ENCODE assay signal across 18 cellular contexts in the genomic region with DNA sequence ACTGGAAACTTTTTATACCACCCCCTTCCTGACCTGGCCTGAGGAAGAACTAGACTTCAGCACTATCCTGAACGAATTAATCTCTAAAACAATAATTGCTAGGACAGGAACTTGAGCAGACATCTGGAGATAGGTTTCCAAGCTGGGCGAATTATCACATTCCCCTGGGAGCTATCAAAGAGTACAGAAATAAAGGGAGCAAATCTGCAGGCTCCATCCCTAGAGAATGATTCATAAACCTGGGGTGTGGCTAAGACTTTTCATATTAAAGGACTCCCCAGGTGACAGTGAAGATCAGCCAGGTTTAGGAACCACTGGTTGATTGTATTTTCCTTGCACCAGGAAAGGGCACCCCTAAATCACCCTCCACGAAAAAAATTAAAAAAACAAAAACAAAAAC.
DNase-seq lines count a peak whose midpoint lies in the region; ATAC-seq and TF ChIP-seq lines count a peak whose summit lies in the region.
"Had no signal": no experiment of that assay in that cellular context is flagged by ENCODE, and none has a peak within 500 bp of the region (broad histone marks: within the 10 kb centered on the region; RNA-seq: fewer than 3 reads in every experiment).

No MANE protein-coding gene starts in this region.

- ATAC-seq in left colon (peak; percentile 94), GM21390 (IDR thresholded peaks at IDR 0.05; ENCODE audit: unreplicated experiment) (no peak)
- ATAC-seq: stimulated activated naive CD8-positive, alpha-beta T cell treated with anti-CD3 and anti-CD28 coated beads, Interleukin-15, Interleukin-2, amounts not matched to agents 100 U/mL and 50 U/mL, for 24 hours had no signal

- TF ChIP-seq CTCF in LNCaP clone FGC (IDR thresholded peaks at IDR 0.05; ENCODE audit: control insufficient read depth, extremely low read depth, insufficient read depth): no peak

- H3K4me3 ChIP-seq in LNCaP clone FGC (ENCODE audit: low read depth, low read length): peak overlapping the region; percentile 39; the same call in 1 of the 2 replicates
- H3K4me3 ChIP-seq: lung, thyroid gland had no signal

- intact Hi-C loops in left colon (cut with DNase I, micrococcal nuclease): no loop called here

- peak; percentile 69 for DNase-seq in D341Med (ENCODE audit: low spot score)
- no peak for DNase-seq in LNCaP clone FGC (ENCODE audit: low read depth)
- DNase-seq in NCI-H82 (lab: John Stamatoyannopoulos, UW): peak; percentile 75
- no peak for DNase-seq in left colon
- no peak for DNase-seq in NOMO-1 treated with DMSO at 0.1 percent for 48 hours (lab: John Stamatoyannopoulos, UW; ENCODE audit: unreplicated experiment)
- DNase-seq in activated gamma-delta T cell (lab: John Stamatoyannopoulos, UW): no peak
- DNase-seq: activated CD4-positive, alpha-beta T cell treated with anti-CD3 and anti-CD28 coated beads, Interleukin-2, amount 10 ng/mL, durations not matched to agents 24 days and 14 days; cortex of kidney; Karpas-422; NCI-H1105 treated with DMSO at 0.1 percent for 48 hours; NCI-H2227 treated with DMSO at 0.1 percent for 48 hours; SHP77 treated with DMSO at 0.1 percent for 48 hours; stimulated activated CD4-positive, alpha-beta T cell treated with anti-CD3 and anti-CD28 coated beads, Interleukin-4, amount 100 ng/mL, for 1 hour; stimulated activated naive CD8-positive, alpha-beta T cell treated with anti-CD3 and anti-CD28 coated beads, Interleukin-15, Interleukin-2, amounts not matched to agents 100 U/mL and 50 U/mL, for 24 hours; T-helper 1 cell; thyroid gland had no signal

Comparison
In these comparisons a context has a peak if more than half of its experiments do, and no peak if none do; other contexts are left out.
1. DNase-seq: peak in D341Med (single experiment) and NCI-H82 (single experiment); none in LNCaP clone FGC (single experiment), left colon (0 of 2), NOMO-1 treated with DMSO at 0.1 percent for 48 hours (single experiment) and activated gamma-delta T cell (single experiment).